Comparison of ENCODE assay signal across 1 cellular context in genomic region chr10:53109320-53109719, GRCh38.
TF ChIP-seq lines count a peak whose summit lies in the region.

No MANE protein-coding gene starts in this region.

TF ChIP-seq in K562, 482 proteins besides CTCF, POLR2A, EP300 and RAD21 (continued from another document):
- TF ChIP-seq ZNF133 (CRISPR knock-in tag; IDR thresholded peaks at IDR 0.05) = no peak
- no peak for TF ChIP-seq ZNF583 (CRISPR knock-in tag; IDR thresholded peaks at IDR 0.05)
- no peak for TF ChIP-seq CHD7 (IDR thresholded peaks at IDR 0.05; ENCODE audit: low read depth, low read length)
TF ChIP-seq in K562: peak in this region for 0.
